ENCODE assay signal across 18 cellular contexts in genomic region chr3:135809038-135809437, GRCh38.
DNase-seq lines count a peak whose midpoint lies in the region; ATAC-seq and TF ChIP-seq lines count a peak whose summit lies in the region.
"Had no signal": no experiment of that assay in that cellular context is flagged by ENCODE, and none has a peak within 500 bp of the region (broad histone marks: within the 10 kb centered on the region; RNA-seq: fewer than 3 reads in every experiment).

No MANE protein-coding gene starts in this region.

- peak; percentile 92 for DNase-seq in NCI-H1105 (lab: John Stamatoyannopoulos, UW)
- no peak for DNase-seq in NCI-H1105 treated with DMSO at 0.1 percent for 48 hours (lab: John Stamatoyannopoulos, UW)
- peak; percentile 6 for DNase-seq in NCI-H345 treated with DMSO at 0.1 percent for 48 hours (lab: John Stamatoyannopoulos, UW; ENCODE audit: unreplicated experiment)
- no peak for DNase-seq in NCI-H345 (lab: John Stamatoyannopoulos, UW)
- peak; percentile 61 for DNase-seq in NCI-H128 (lab: John Stamatoyannopoulos, UW; ENCODE audit: unreplicated experiment)
- peak; percentile 45 for DNase-seq in esophagus muscularis mucosa (ENCODE audit: extremely low spot score)
- DNase-seq in stimulated activated effector memory CD8-positive, alpha-beta T cell treated with anti-CD3 and anti-CD28 coated beads, Interleukin-12 subunit alpha, Interleukin-12 subunit beta, amount 100 ng/mL, for 72 hours (ENCODE audit: low spot score in 2 of 2) = no peak
- DNase-seq: 8988T; AML-193; Calu3; CD8-positive, alpha-beta memory T cell; DMS 273 treated with DMSO at 0.1 percent for 48 hours; EL; GDM1 had no signal

- TF ChIP-seq POLR2A in esophagus muscularis mucosa (IDR thresholded peaks at IDR 0.05; ENCODE audit: low read depth) = no peak

- H3K27ac ChIP-seq in esophagus muscularis mucosa (replicated peaks in 1 of 4) = no peak overlapping the region
- H3K27ac ChIP-seq: BLaER1, HL-60 had no signal

- no peak for ATAC-seq in stimulated activated effector memory CD8-positive, alpha-beta T cell treated with anti-CD3 and anti-CD28 coated beads, Interleukin-12 subunit alpha, Interleukin-12 subunit beta, amount 100 ng/mL, for 72 hours
- ATAC-seq in stimulated activated memory B cell treated with anti-CD40 and anti-IgM and Interleukin-4, amounts not matched to agents 10 μg/mL and 1 μg/mL and 100 μg/mL, for 72 hours = no peak
- ATAC-seq: HCT116 had no signal

- peaks cover 0 to 7% (median 0%) of the 10 kb centered on the region in 4 donors for H3K27me3 ChIP-seq in esophagus muscularis mucosa
- H3K27me3 ChIP-seq: BLaER1 had no signal

- H3K36me3 ChIP-seq in esophagus muscularis mucosa = no peaks in the 10 kb centered on the region
- H3K36me3 ChIP-seq: BLaER1 had no signal

- H3K4me1 Mint-ChIP-seq in stimulated activated effector memory CD8-positive, alpha-beta T cell treated with anti-CD3 and anti-CD28 coated beads, Interleukin-12 subunit alpha, Interleukin-12 subunit beta, amount 100 ng/mL, for 72 hours = no peaks in the 10 kb centered on the region
- no peaks in the 10 kb centered on the region for H3K4me1 Mint-ChIP-seq in stimulated activated memory B cell treated with anti-CD40 and anti-IgM and Interleukin-4, amounts not matched to agents 10 μg/mL and 1 μg/mL and 100 μg/mL, for 72 hours
- H3K4me1 Mint-ChIP-seq: CD8-positive, alpha-beta memory T cell had no signal

- H3K27me3 Mint-ChIP-seq in stimulated activated memory B cell treated with anti-CD40 and anti-IgM and Interleukin-4, amounts not matched to agents 10 μg/mL and 1 μg/mL and 100 μg/mL, for 72 hours = peaks cover 9% of the 10 kb centered on the region
- H3K27me3 Mint-ChIP-seq: CD8-positive, alpha-beta memory T cell had no signal

- peaks cover 3% of the 10 kb centered on the region for H3K9me3 Mint-ChIP-seq in stimulated activated effector memory CD8-positive, alpha-beta T cell treated with anti-CD3 and anti-CD28 coated beads, Interleukin-12 subunit alpha, Interleukin-12 subunit beta, amount 100 ng/mL, for 72 hours
- H3K9me3 Mint-ChIP-seq in stimulated activated memory B cell treated with anti-CD40 and anti-IgM and Interleukin-4, amounts not matched to agents 10 μg/mL and 1 μg/mL and 100 μg/mL, for 72 hours = no peaks in the 10 kb centered on the region

- no peak overlapping the region for H3K4me3 Mint-ChIP-seq in stimulated activated effector memory CD8-positive, alpha-beta T cell treated with anti-CD3 and anti-CD28 coated beads, Interleukin-12 subunit alpha, Interleukin-12 subunit beta, amount 100 ng/mL, for 72 hours
- no peak overlapping the region for H3K4me3 Mint-ChIP-seq in stimulated activated memory B cell treated with anti-CD40 and anti-IgM and Interleukin-4, amounts not matched to agents 10 μg/mL and 1 μg/mL and 100 μg/mL, for 72 hours
- H3K4me3 Mint-ChIP-seq: CD8-positive, alpha-beta memory T cell had no signal

- H3K27ac Mint-ChIP-seq in stimulated activated effector memory CD8-positive, alpha-beta T cell treated with anti-CD3 and anti-CD28 coated beads, Interleukin-12 subunit alpha, Interleukin-12 subunit beta, amount 100 ng/mL, for 72 hours = no peak overlapping the region
- H3K27ac Mint-ChIP-seq in stimulated activated memory B cell treated with anti-CD40 and anti-IgM and Interleukin-4, amounts not matched to agents 10 μg/mL and 1 μg/mL and 100 μg/mL, for 72 hours = no peak overlapping the region
- H3K27ac Mint-ChIP-seq: CD8-positive, alpha-beta memory T cell had no signal

- no peaks in the 10 kb centered on the region for H3K36me3 Mint-ChIP-seq in stimulated activated effector memory CD8-positive, alpha-beta T cell treated with anti-CD3 and anti-CD28 coated beads, Interleukin-12 subunit alpha, Interleukin-12 subunit beta, amount 100 ng/mL, for 72 hours
- H3K36me3 Mint-ChIP-seq in stimulated activated memory B cell treated with anti-CD40 and anti-IgM and Interleukin-4, amounts not matched to agents 10 μg/mL and 1 μg/mL and 100 μg/mL, for 72 hours = no peaks in the 10 kb centered on the region
- H3K36me3 Mint-ChIP-seq: CD8-positive, alpha-beta memory T cell had no signal

- H3K4me3 ChIP-seq in esophagus muscularis mucosa = no peak overlapping the region
- H3K4me3 ChIP-seq: BLaER1 had no signal

- no peak for TF ChIP-seq EP300 in esophagus muscularis mucosa (IDR thresholded peaks at IDR 0.05)

- no peaks in the 10 kb centered on the region for H3K4me1 ChIP-seq in esophagus muscularis mucosa
- H3K4me1 ChIP-seq: BLaER1 had no signal

- no peaks in the 10 kb centered on the region for H3K9me3 ChIP-seq in esophagus muscularis mucosa
- H3K9me3 ChIP-seq: BLaER1 had no signal

- TF ChIP-seq CTCF in esophagus muscularis mucosa (IDR thresholded peaks at IDR 0.05) = no peak

- intact Hi-C loops in esophagus muscularis mucosa (cut with DNase I) = no loop called here

- WGBS in esophagus muscularis mucosa = 66% methylated on average over 3 of the region's 3 CpGs

Comparison
In these comparisons a context has a peak if more than half of its experiments do, and no peak if none do; other contexts are left out.
1. DNase-seq: peak in NCI-H1105 (single experiment), NCI-H345 treated with DMSO at 0.1 percent for 48 hours (single experiment), NCI-H128 (single experiment) and esophagus muscularis mucosa (single experiment); none in NCI-H1105 treated with DMSO at 0.1 percent for 48 hours (single experiment), NCI-H345 (single experiment) and stimulated activated effector memory CD8-positive, alpha-beta T cell treated with anti-CD3 and anti-CD28 coated beads, Interleukin-12 subunit alpha, Interleukin-12 subunit beta, amount 100 ng/mL, for 72 hours (0 of 2).